8 cellular contexts compared by ENCODE assay signal in the genomic region with DNA sequence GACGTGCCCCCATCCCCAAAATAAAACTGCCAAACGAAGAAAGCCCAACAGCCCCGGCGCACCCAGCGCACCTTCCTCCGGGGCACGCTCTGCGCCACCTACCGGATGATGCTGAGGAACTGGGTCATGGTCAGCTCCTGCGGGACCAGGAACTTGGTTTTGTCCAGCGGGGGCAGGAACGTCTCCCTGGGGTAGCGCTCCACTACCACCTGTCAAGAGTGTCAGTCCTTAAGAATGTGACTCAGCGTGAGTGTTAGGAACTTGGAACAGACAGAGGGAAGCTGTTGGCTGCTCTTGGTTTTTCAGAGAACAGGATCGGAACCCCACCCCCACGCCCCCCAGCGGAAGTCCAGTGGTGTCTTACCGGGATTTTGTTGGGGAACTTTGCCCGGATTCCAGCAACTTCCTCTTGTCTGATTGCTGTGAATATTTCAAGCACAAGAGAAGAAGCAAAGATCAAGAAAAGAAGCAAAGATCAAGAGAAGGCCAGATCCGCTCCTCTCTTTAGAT. TPM values are rescaled to one million over a fixed set of nuclear protein-coding genes. Genes with fewer than 3 reads are reported as not detected.
DNase-seq lines count a peak whose midpoint lies in the region; ATAC-seq lines count a peak whose summit lies in the region.

No MANE protein-coding gene starts in this region.

- H3K9ac ChIP-seq in NT2/D1 (ENCODE audit: insufficient read length, low read depth): peak overlapping the region; percentile 23

- peaks cover 2% of the 10 kb centered on the region for H3K4me1 ChIP-seq in NT2/D1 (ENCODE audit: insufficient read depth, insufficient read length)

- ATAC-seq in GM18502 (IDR thresholded peaks at IDR 0.05; ENCODE audit: poor library complexity, unreplicated experiment): peak; percentile 76
- peak; percentile 80 for ATAC-seq in HG02798 (IDR thresholded peaks at IDR 0.05; ENCODE audit: poor library complexity, unreplicated experiment)
- ATAC-seq in esophagus mucosa: peak; percentile 67

- no peaks in the 10 kb centered on the region for H3K9me3 ChIP-seq in NT2/D1 (ENCODE audit: insufficient read depth, low read length)

- H3K36me3 ChIP-seq in NT2/D1 (ENCODE audit: insufficient read depth, insufficient read length, low read length): no peaks in the 10 kb centered on the region

- H3K4me3 ChIP-seq in NT2/D1 (ENCODE audit: insufficient read length, low read depth): peak overlapping the region; percentile 36

- no peaks in the 10 kb centered on the region for H3K27me3 ChIP-seq in NT2/D1 (ENCODE audit: insufficient read depth, insufficient read length)

- peak; percentile 76 for DNase-seq in NT2/D1 (ENCODE audit: low read depth, low spot score)
- DNase-seq in activated T-cell treated with anti-CD3 and anti-CD28 coated beads for 24 hours (ENCODE audit: low read depth): peak; percentile 26
- DNase-seq in myocyte (ENCODE audit: low read depth): peak; percentile 96
- DNase-seq in stimulated activated CD8-positive, alpha-beta memory T cell treated with anti-CD3 and anti-CD28 coated beads, Interleukin-7, amount 100 ng/mL, for 24 hours (ENCODE audit: low read depth): peak; percentile 20
- DNase-seq in middle frontal gyrus (ENCODE audit: extremely low spot score, low spot score): no peak

RNA-seq across cellular contexts. Expression of gene MAP1LC3C, which starts 0.4 kb away (rescaled TPM):
- not detected for total RNA-seq in esophagus mucosa
- 37.5 and 38.4 TPM in 2 replicates for total RNA-seq in myocyte
- 2.1 TPM for polyA plus RNA-seq in myocyte (2012)

RNA-seq across cellular contexts. Expression of gene BECN2, which starts 40.9 kb away (rescaled TPM):
- total RNA-seq in esophagus mucosa (not detected), myocyte (not detected in 2 replicates)
- not detected for polyA plus RNA-seq in myocyte (2012)

Comparison
In these comparisons a context has a peak if more than half of its experiments do, and no peak if none do; other contexts are left out.
1. RNA of gene MAP1LC3C, which starts 0.4 kb away (total RNA-seq): 37.5 to 38.4 TPM in myocyte; not detected in esophagus mucosa (single experiment); every median in the first group is over 10 times any median in the second.
2. Peak in every context shown above with its lines, with median percentiles within 50 percentile points of each other: ATAC-seq.